In the genomic region with DNA sequence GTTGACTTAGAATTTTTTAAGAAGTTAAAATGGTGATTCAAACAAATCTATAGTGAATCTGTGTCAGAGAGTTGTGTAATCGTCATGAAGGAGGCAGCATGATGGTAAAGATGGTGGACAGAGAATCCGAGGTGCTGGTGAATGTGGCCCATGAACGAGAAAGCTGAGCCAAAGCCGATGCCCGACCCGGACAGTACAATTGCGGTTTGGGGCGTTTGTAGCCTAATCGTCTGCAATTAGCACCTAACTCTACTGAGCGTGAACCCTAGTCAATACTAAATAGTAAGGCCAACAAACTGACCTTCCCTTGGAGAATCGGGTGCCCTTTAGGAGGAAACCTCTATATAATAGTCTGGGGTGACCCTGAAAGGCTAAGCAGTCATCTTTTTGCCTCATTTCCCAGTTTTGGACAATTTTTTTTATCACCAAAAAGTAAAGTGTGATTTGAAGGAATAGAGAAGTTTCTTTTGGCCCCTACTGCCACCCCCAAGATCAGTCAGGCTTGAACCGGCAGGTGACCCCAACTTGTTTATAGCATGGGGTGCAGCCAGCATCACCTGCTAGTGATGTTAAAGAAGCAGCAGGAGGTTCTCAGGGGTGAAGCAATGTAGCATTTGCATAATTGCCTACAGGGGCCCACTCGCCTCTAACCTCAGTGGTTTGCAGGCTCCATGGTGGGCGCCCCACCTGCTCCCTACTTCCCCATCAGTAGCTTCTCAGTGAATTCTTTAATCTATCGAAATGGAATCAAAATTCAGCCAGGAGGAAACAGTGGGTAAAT, we compare ENCODE assay signal across 25 cellular contexts. TPM values are rescaled to one million over a fixed set of nuclear protein-coding genes. Genes with fewer than 3 reads are reported as not detected.
DNase-seq lines count a peak whose midpoint lies in the region; ATAC-seq lines count a peak whose summit lies in the region.
"Had no signal": no experiment of that assay in that cellular context is flagged by ENCODE, and none has a peak within 500 bp of the region (broad histone marks: within the 10 kb centered on the region; RNA-seq: fewer than 3 reads in every experiment).

No MANE protein-coding gene starts in this region.

- H3K9me3 Mint-ChIP-seq in activated T-cell treated with anti-CD3 and anti-CD28 coated beads, Interleukin-2, amount 50 U/mL, for 72 hours = no peaks in the 10 kb centered on the region
- no peaks in the 10 kb centered on the region for H3K9me3 Mint-ChIP-seq in IgD-negative memory B cell
- H3K9me3 Mint-ChIP-seq in dendritic cell treated with granulocyte-macrophage colony-stimulating factor and Interleukin-4, amounts not matched to agents 40 ng/mL and 50 ng/mL, for 4 days = no peaks in the 10 kb centered on the region
- no peaks in the 10 kb centered on the region for H3K9me3 Mint-ChIP-seq in stimulated activated memory B cell treated with anti-CD40 and anti-IgM and Interleukin-4, amounts not matched to agents 10 μg/mL and 1 μg/mL and 100 μg/mL, for 72 hours
- H3K9me3 Mint-ChIP-seq: activated CD4-positive, alpha-beta memory T cell treated with anti-CD3 and anti-CD28 coated beads for 36 hours; CD4-positive, alpha-beta T cell; natural killer cell treated with Interleukin-12 subunit alpha and Interleukin-12 subunit beta and Interleukin-15 and Interleukin-18, amount 100 ng/mL, for 72 hours; T-helper 1 cell treated with Interleukin-12 subunit alpha and Interleukin-12 subunit beta and Interleukin-4 antibody, amounts not matched to agents 30 μg/mL and 1 μg/mL, for 36 hours had no signal

- ATAC-seq in activated T-cell treated with anti-CD3 and anti-CD28 coated beads, Interleukin-2, amount 50 U/mL, for 72 hours (replicated peaks in 1 of 2) = no peak
- ATAC-seq in stimulated activated memory B cell treated with anti-CD40 and anti-IgM and Interleukin-4, amounts not matched to agents 10 μg/mL and 1 μg/mL and 100 μg/mL, for 72 hours = peak; percentile 86
- no peak for ATAC-seq in GM21619 (IDR thresholded peaks at IDR 0.05; ENCODE audit: unreplicated experiment)
- ATAC-seq: gastroesophageal sphincter; left ventricle myocardium superior; natural killer cell treated with Interleukin-12 subunit alpha and Interleukin-12 subunit beta and Interleukin-15 and Interleukin-18, amount 100 ng/mL, for 72 hours; upper lobe of right lung had no signal

- peaks cover 35% of the 10 kb centered on the region for H3K4me1 Mint-ChIP-seq in activated T-cell treated with anti-CD3 and anti-CD28 coated beads, Interleukin-2, amount 50 U/mL, for 72 hours (ENCODE audit: low read depth)
- peaks cover 44 to 78% (median 58%) of the 10 kb centered on the region in 3 donors for H3K4me1 Mint-ChIP-seq in IgD-negative memory B cell
- peaks cover 97% of the 10 kb centered on the region for H3K4me1 Mint-ChIP-seq in dendritic cell treated with granulocyte-macrophage colony-stimulating factor and Interleukin-4, amounts not matched to agents 40 ng/mL and 50 ng/mL, for 4 days (ENCODE audit: low read depth)
- peaks cover 96% of the 10 kb centered on the region for H3K4me1 Mint-ChIP-seq in stimulated activated memory B cell treated with anti-CD40 and anti-IgM and Interleukin-4, amounts not matched to agents 10 μg/mL and 1 μg/mL and 100 μg/mL, for 72 hours

- intact Hi-C loops in dendritic cell treated with granulocyte-macrophage colony-stimulating factor and Interleukin-4, amounts not matched to agents 40 ng/mL and 50 ng/mL, for 4 days (cut with micrococcal nuclease) = no loop called here

- H3K27ac Mint-ChIP-seq in activated T-cell treated with anti-CD3 and anti-CD28 coated beads, Interleukin-2, amount 50 U/mL, for 72 hours = no peak overlapping the region
- H3K27ac Mint-ChIP-seq in IgD-negative memory B cell = peak overlapping the region; percentile 97 to 100 (median 98)
- peak overlapping the region; percentile 74 for H3K27ac Mint-ChIP-seq in dendritic cell treated with granulocyte-macrophage colony-stimulating factor and Interleukin-4, amounts not matched to agents 40 ng/mL and 50 ng/mL, for 4 days
- peak overlapping the region; percentile 94 for H3K27ac Mint-ChIP-seq in stimulated activated memory B cell treated with anti-CD40 and anti-IgM and Interleukin-4, amounts not matched to agents 10 μg/mL and 1 μg/mL and 100 μg/mL, for 72 hours
- H3K27ac Mint-ChIP-seq: activated CD4-positive, alpha-beta memory T cell treated with anti-CD3 and anti-CD28 coated beads for 36 hours; CD4-positive, alpha-beta T cell; T-helper 1 cell treated with Interleukin-12 subunit alpha and Interleukin-12 subunit beta and Interleukin-4 antibody, amounts not matched to agents 30 μg/mL and 1 μg/mL, for 36 hours had no signal

- H3K4me3 Mint-ChIP-seq in activated T-cell treated with anti-CD3 and anti-CD28 coated beads, Interleukin-2, amount 50 U/mL, for 72 hours = no peak overlapping the region
- H3K4me3 Mint-ChIP-seq in IgD-negative memory B cell = peak overlapping the region; percentile 79 to 93 (median 89)
- H3K4me3 Mint-ChIP-seq in dendritic cell treated with granulocyte-macrophage colony-stimulating factor and Interleukin-4, amounts not matched to agents 40 ng/mL and 50 ng/mL, for 4 days = no peak overlapping the region
- peak overlapping the region; percentile 46 for H3K4me3 Mint-ChIP-seq in stimulated activated memory B cell treated with anti-CD40 and anti-IgM and Interleukin-4, amounts not matched to agents 10 μg/mL and 1 μg/mL and 100 μg/mL, for 72 hours
- H3K4me3 Mint-ChIP-seq: activated CD4-positive, alpha-beta memory T cell treated with anti-CD3 and anti-CD28 coated beads for 36 hours; CD4-positive, alpha-beta T cell; natural killer cell treated with Interleukin-12 subunit alpha and Interleukin-12 subunit beta and Interleukin-15 and Interleukin-18, amount 100 ng/mL, for 72 hours; T-helper 1 cell treated with Interleukin-12 subunit alpha and Interleukin-12 subunit beta and Interleukin-4 antibody, amounts not matched to agents 30 μg/mL and 1 μg/mL, for 36 hours had no signal

- H3K27me3 Mint-ChIP-seq in activated T-cell treated with anti-CD3 and anti-CD28 coated beads, Interleukin-2, amount 50 U/mL, for 72 hours (ENCODE audit: low read depth) = no peaks in the 10 kb centered on the region
- no peaks in the 10 kb centered on the region for H3K27me3 Mint-ChIP-seq in IgD-negative memory B cell
- no peaks in the 10 kb centered on the region for H3K27me3 Mint-ChIP-seq in dendritic cell treated with granulocyte-macrophage colony-stimulating factor and Interleukin-4, amounts not matched to agents 40 ng/mL and 50 ng/mL, for 4 days
- H3K27me3 Mint-ChIP-seq in stimulated activated memory B cell treated with anti-CD40 and anti-IgM and Interleukin-4, amounts not matched to agents 10 μg/mL and 1 μg/mL and 100 μg/mL, for 72 hours = no peaks in the 10 kb centered on the region
- H3K27me3 Mint-ChIP-seq: activated CD4-positive, alpha-beta memory T cell treated with anti-CD3 and anti-CD28 coated beads for 36 hours; CD4-positive, alpha-beta T cell; natural killer cell treated with Interleukin-12 subunit alpha and Interleukin-12 subunit beta and Interleukin-15 and Interleukin-18, amount 100 ng/mL, for 72 hours had no signal

- DNase-seq in activated T-cell treated with anti-CD3 and anti-CD28 coated beads, Interleukin-2, amount 50 U/mL, for 1 hour = peak; percentile 2
- no peak for DNase-seq in activated T-cell treated with anti-CD3 and anti-CD28 coated beads, Interleukin-2, amount 50 U/mL, for 72 hours
- DNase-seq in NCI-H2196 (lab: John Stamatoyannopoulos, UW; ENCODE audit: unreplicated experiment) = no peak
- DNase-seq in NCI-H146 treated with DMSO at 0.1 percent for 48 hours (lab: John Stamatoyannopoulos, UW; ENCODE audit: unreplicated experiment) = no peak
- DNase-seq: activated CD4-positive, alpha-beta memory T cell treated with anti-CD3 and anti-CD28 coated beads for 36 hours; activated CD4-positive, CD25-positive, alpha-beta regulatory T cell treated with anti-CD3 and anti-CD28 coated beads, Interleukin-2, amount 50 U/mL, for 72 hours; activated CD8-positive, alpha-beta memory T cell treated with anti-CD3 and anti-CD28 coated beads, Interleukin-2, amount 50 U/mL, for 48 hours; activated gamma-delta T cell; CD4-positive, alpha-beta T cell; EL; left ventricle myocardium superior; midbrain; NCI-H1092 treated with DMSO at 0.1 percent for 48 hours; NCI-H1930; NCI-H526; NK-92 treated with Interleukin-12 subunit alpha and Interleukin-12 subunit beta, amount 100 ng/mL, for 24 hours; ovary; upper lobe of right lung had no signal

- H3K36me3 Mint-ChIP-seq in activated T-cell treated with anti-CD3 and anti-CD28 coated beads, Interleukin-2, amount 50 U/mL, for 72 hours (ENCODE audit: insufficient read depth in 2 of 2) = peaks cover 4 to 28% of the 10 kb centered on the region in 2 donors
- H3K36me3 Mint-ChIP-seq in IgD-negative memory B cell = peaks cover 27% of the 10 kb centered on the region
- peaks cover 97% of the 10 kb centered on the region for H3K36me3 Mint-ChIP-seq in dendritic cell treated with granulocyte-macrophage colony-stimulating factor and Interleukin-4, amounts not matched to agents 40 ng/mL and 50 ng/mL, for 4 days (ENCODE audit: low read depth)
- peaks cover 91% of the 10 kb centered on the region for H3K36me3 Mint-ChIP-seq in stimulated activated memory B cell treated with anti-CD40 and anti-IgM and Interleukin-4, amounts not matched to agents 10 μg/mL and 1 μg/mL and 100 μg/mL, for 72 hours

RNA-seq across cellular contexts. Expression of a gene that starts 11.3 kb away (rescaled TPM):
- 10 to 100 TPM; 46.8 to 52.4 TPM for total RNA-seq in activated T-cell treated with anti-CD3 and anti-CD28 coated beads, Interleukin-2, amount 50 U/mL, for 72 hours
- 718 TPM for polyA plus RNA-seq in IgD-negative memory B cell

Comparison
In these comparisons a context has a peak if more than half of its experiments do, and no peak if none do; other contexts are left out.
1. H3K4me3 Mint-ChIP-seq: peak in IgD-negative memory B cell (4 of 4) and stimulated activated memory B cell treated with anti-CD40 and anti-IgM and Interleukin-4, amounts not matched to agents 10 μg/mL and 1 μg/mL and 100 μg/mL, for 72 hours (single experiment); none in activated T-cell treated with anti-CD3 and anti-CD28 coated beads, Interleukin-2, amount 50 U/mL, for 72 hours (0 of 2) and dendritic cell treated with granulocyte-macrophage colony-stimulating factor and Interleukin-4, amounts not matched to agents 40 ng/mL and 50 ng/mL, for 4 days (single experiment).